ENCODE assay signal across 8 cellular contexts in genomic region chr19:57559008-57559403, GRCh38. TPM values are rescaled to one million over a fixed set of nuclear protein-coding genes. Genes with fewer than 3 reads are reported as not detected.
DNase-seq lines count a peak whose midpoint lies in the region; ATAC-seq, FAIRE-seq and TF ChIP-seq lines count a peak whose summit lies in the region.

No MANE protein-coding gene starts in this region.

- RAD21 ChIA-PET in GM12878 (lab: Charles Lee; ENCODE audit: unreplicated experiment), result no interaction called here

- H3K36me3 ChIP-seq in CD4-positive, alpha-beta memory T cell (ENCODE audit: insufficient read depth, low read length), result peaks cover 23% of the 10 kb centered on the region
- peaks cover 0 to 2% of the 10 kb centered on the region in 2 experiments; a peak in 2 of 4 replicates for H3K36me3 ChIP-seq in GM12878 (ENCODE audit: control insufficient read depth in 2 of 2, insufficient read depth in 2 of 2, low read length in 1 of 2)

- TF ChIP-seq POLR2A in NB4 (IDR thresholded peaks at IDR 0.05; ENCODE audit: extremely low read depth, insufficient read length) (no peak), GM12878 (IDR thresholded peaks at IDR 0.05; ENCODE audit: low read depth, low read length) (no peak)

- H3K27ac Mint-ChIP-seq in CD4-positive, alpha-beta memory T cell, result peak overlapping the region; percentile 70 to 96 (median 93)

- H3K27me3 Mint-ChIP-seq in CD4-positive, alpha-beta memory T cell, result peaks cover 0 to 1% of the 10 kb centered on the region in 2 donors

- peaks cover 22% of the 10 kb centered on the region for H3K4me1 ChIP-seq in CD4-positive, alpha-beta memory T cell (ENCODE audit: insufficient read depth, low read length)
- H3K4me1 ChIP-seq in GM12878 (ENCODE audit: control insufficient read depth, insufficient read depth, low read length), result no peaks in the 10 kb centered on the region

- intact Hi-C loops in CD4-positive, alpha-beta memory T cell (cut with micrococcal nuclease), result loop anchor here (1.0 kb wide), 5 partner anchors 20 to 124 kb away; partner anchors contain the start of genes ZNF419, ZNF549, ZNF749 and ZNF773
- intact Hi-C loops in GM12878 (cut with micrococcal nuclease; ENCODE audit: unreplicated experiment), result no loop called here

- TF ChIP-seq CTCF in NB4 (IDR thresholded peaks at IDR 0.05; ENCODE audit: low read depth, low read length), result no peak
- no peak for TF ChIP-seq CTCF in GM12878 (IDR thresholded peaks at IDR 0.05 in 2 of 3, conservative IDR thresholded peaks at IDR 0.05 in 1 of 3; ENCODE audit: control insufficient read depth in 2 of 3, extremely low read depth in 1 of 3, insufficient read depth in 1 of 3, low read depth in 3 of 3, low read length in 3 of 3)

- peak overlapping the region; percentile 88 for H2AFZ ChIP-seq in GM12878 (ENCODE audit: control insufficient read depth, low read depth, low read length)

- CTCF ChIA-PET in CD4-positive, alpha-beta memory T cell (lab: Charles Lee; ENCODE audit: partially characterized antibody), result no interaction called here
- CTCF ChIA-PET in GM12878 (lab: Yijun Ruan, JAX), result no interaction called here

- POLR2A ChIA-PET in CD4-positive, alpha-beta memory T cell (lab: Charles Lee; ENCODE audit: partially characterized antibody), result interaction anchor here (1.8 to 1.9 kb wide), 2 partner anchors 13 to 32 kb away, joined by 4 to 5 read pairs; partner anchors contain the start of gene ZNF549
- POLR2A ChIA-PET in GM12878 (lab: Charles Lee), result no interaction called here

- peak overlapping the region; percentile 44 to 84 for H3K4me3 ChIP-seq in CD4-positive, alpha-beta memory T cell (ENCODE audit: low read length in 2 of 2)
- H3K4me3 ChIP-seq in NB4 (ENCODE audit: low read depth, low read length), result peak overlapping the region; percentile 71
- peak overlapping the region; percentile 83 for H3K4me3 ChIP-seq in GM12878

- TF ChIP-seq EP300 in GM12878 (IDR thresholded peaks at IDR 0.05; ENCODE audit: borderline replicate concordance in 1 of 2, control insufficient read depth in 1 of 2, low read depth in 2 of 2, low read length in 2 of 2), result no peak

- in situ Hi-C loops in GM12878 (cut with MboI), result no loop called here

- peaks cover 12% of the 10 kb centered on the region for H3K79me2 ChIP-seq in GM12878 (ENCODE audit: control insufficient read depth, insufficient read depth, low read length)

- peak in 4 of 5 donors; percentile 3 to 27 (median 9) for DNase-seq in CD4-positive, alpha-beta memory T cell
- peak; percentile 52 for DNase-seq in NB4 (ENCODE audit: low read depth)
- DNase-seq in GM12878 (ENCODE audit: low read depth, low spot score), result no peak
- peak; percentile 71 for DNase-seq in iPS-NIHi11 (ENCODE audit: low spot score)
- peak; percentile 8 for DNase-seq in stimulated activated CD4-positive, alpha-beta T cell treated with anti-CD3 and anti-CD28 coated beads, Interleukin-12 subunit alpha, Interleukin-12 subunit beta, amount 100 ng/mL, for 4 hours
- DNase-seq in NCI-H187 (lab: John Stamatoyannopoulos, UW), result no peak

- H3K4me3 Mint-ChIP-seq in CD4-positive, alpha-beta memory T cell, result peak overlapping the region; percentile 91 to 99 (median 98)

- peak overlapping the region; percentile 86 for H3K4me2 ChIP-seq in GM12878 (ENCODE audit: control insufficient read depth, insufficient read depth)

- no peaks in the 10 kb centered on the region for H3K9me3 ChIP-seq in CD4-positive, alpha-beta memory T cell (ENCODE audit: control insufficient read depth in 1 of 2, low read length in 2 of 2)
- peaks cover 8% of the 10 kb centered on the region; the same call in 2 of the 3 replicates for H3K9me3 ChIP-seq in GM12878 (replicated peaks; ENCODE audit: control insufficient read depth, insufficient read depth, low read length)

- peak overlapping the region; percentile 83 for H3K9ac ChIP-seq in GM12878 (ENCODE audit: control insufficient read depth, insufficient read depth, low read length)

- ATAC-seq in GM19351 (IDR thresholded peaks at IDR 0.05; ENCODE audit: unreplicated experiment), result peak; percentile 11
- ATAC-seq in GM12878, result peak; percentile 72
- ATAC-seq in GM21528 (IDR thresholded peaks at IDR 0.05; ENCODE audit: low FRiP score, unreplicated experiment), result no peak

- peaks cover 20 to 47% (median 29%) of the 10 kb centered on the region in 4 donors for H3K4me1 Mint-ChIP-seq in CD4-positive, alpha-beta memory T cell

- peaks cover 55 to 56% of the 10 kb centered on the region in 2 donors for H3K36me3 Mint-ChIP-seq in CD4-positive, alpha-beta memory T cell

- TF ChIP-seq RAD21 in GM12878 (IDR thresholded peaks at IDR 0.05; ENCODE audit: insufficient read depth, low read depth, low read length), result no peak

- H4K20me1 ChIP-seq in GM12878 (ENCODE audit: control insufficient read depth, insufficient read depth), result no peaks in the 10 kb centered on the region

- SMC1A ChIA-PET in GM12878 (lab: Charles Lee; ENCODE audit: uncharacterized antibody, unreplicated experiment), result no interaction called here

- H3K27me3 ChIP-seq in CD4-positive, alpha-beta memory T cell (ENCODE audit: insufficient read depth, low read length), result no peaks in the 10 kb centered on the region
- no peaks in the 10 kb centered on the region for H3K27me3 ChIP-seq in GM12878 (replicated peaks in 1 of 2; ENCODE audit: control insufficient read depth in 2 of 2, insufficient read depth in 2 of 2, low read length in 1 of 2)

- 4% methylated on average over 20 of the region's 22 CpGs for WGBS in GM12878 (ENCODE audit: insufficient coverage, insufficient replicate concordance, low lambda C conversion rate, missing lambda C conversion rate)

- H3K9me3 Mint-ChIP-seq in CD4-positive, alpha-beta memory T cell, result peaks cover 2 to 54% (median 43%) of the 10 kb centered on the region in 8 donors

- H3K27ac ChIP-seq in CD4-positive, alpha-beta memory T cell (ENCODE audit: low read depth, low read length), result peak overlapping the region; percentile 63
- peak overlapping the region; percentile 70 for H3K27ac ChIP-seq in GM12878 (ENCODE audit: control insufficient read depth, insufficient read depth)

- BruUV-seq in GM12878 (replicated peaks; lab: Mats Ljungman, UMichigan), result no TSS peak

- no peak for FAIRE-seq in GM12878 (lab: Jason Lieb, UNC)

RNA-seq across cellular contexts. Expression of gene ZNF550, which starts 0.7 kb away (rescaled TPM):
- 10 to 100 TPM; 37.0 to 37.8 TPM for total RNA-seq in CD4-positive, alpha-beta memory T cell
- 1 to 10 TPM; 5.4 to 9.8 TPM for polyA plus RNA-seq in CD4-positive, alpha-beta memory T cell
- total RNA-seq in GM12878 (2013; cell fraction: nucleolus; rRNA removed), result 40.3 and 48.5 TPM in 2 replicates
- total RNA-seq in GM12878 (2014; rRNA removed) (7.6 and 8.0 TPM in 2 replicates), GM12878 (2014; rRNA removed; fragmentation: Illumina TruSeq; extraction: Trizol) (7.2 and 7.6 TPM in 2 replicates), GM12878 (2021) (7.1 and 9.0 TPM in 2 replicates)
- 3.9 TPM for polyA plus RNA-seq in GM12878 (2011; ENCODE audit: low read depth)
- polyA plus RNA-seq in GM12878 (2011; rRNA removed) (14.0 and 18.5 TPM in 2 replicates), GM12878 (2014; fragmentation: Illumina TruSeq; extraction: Trizol) (7.9 and 10.9 TPM in 2 replicates), GM12878 (2014; fragmentation: Nextera tagmentation; extraction: Ambion mirVana) (1 to 10 TPM; 2.6 to 3.6 TPM), GM12878 (2014; rRNA removed) (7.2 and 8.6 TPM in 2 replicates), GM12878 (2016; fragmentation: Nextera tagmentation; extraction: Ambion mirVana) (1 to 10 TPM; 4.5 to 4.9 TPM)
- 8.9 and 10.4 TPM in 2 replicates for polyA plus RNA-seq in GM12878 (2011; cell fraction: cytosol; rRNA removed)
- polyA plus RNA-seq in GM12878 (2011; cell fraction: nucleus; rRNA removed), result 12.5 and 15.2 TPM in 2 replicates
- 6.7 and 8.5 TPM in 2 replicates for polyA plus RNA-seq in GM12878 (2012)
- 17.8 and 17.9 TPM in 2 replicates for polyA minus RNA-seq in GM12878 (2011; rRNA and poly(A)+ RNA removed)
- polyA minus RNA-seq in GM12878 (2011; cell fraction: cytosol; rRNA and poly(A)+ RNA removed), result 3.2 and 4.9 TPM in 2 replicates
- polyA minus RNA-seq in GM12878 (2011; cell fraction: nucleus; rRNA and poly(A)+ RNA removed), result 15.0 and 18.8 TPM in 2 replicates

RNA-seq across cellular contexts. Expression of gene ZNF416, which starts 19.7 kb away (rescaled TPM):
- 10 to 100 TPM; 12.0 to 13.9 TPM for total RNA-seq in CD4-positive, alpha-beta memory T cell
- polyA plus RNA-seq in CD4-positive, alpha-beta memory T cell, result 1 to 10 TPM; 4.6 to 8.4 TPM
- total RNA-seq in GM12878 (2013; cell fraction: nucleolus; rRNA removed), result 14.0 and 15.4 TPM in 2 replicates
- total RNA-seq in GM12878 (2014; rRNA removed) (5.2 and 5.4 TPM in 2 replicates), GM12878 (2014; rRNA removed; fragmentation: Illumina TruSeq; extraction: Trizol) (5.1 and 5.3 TPM in 2 replicates), GM12878 (2021) (5.3 TPM in 2 replicates)
- polyA plus RNA-seq in GM12878 (2011; ENCODE audit: low read depth), result 4.6 TPM
- polyA plus RNA-seq in GM12878 (2011; rRNA removed) (3.9 TPM in 2 replicates), GM12878 (2014; fragmentation: Illumina TruSeq; extraction: Trizol) (4.1 and 5.4 TPM in 2 replicates), GM12878 (2014; fragmentation: Nextera tagmentation; extraction: Ambion mirVana) (1 to 10 TPM; 1.2 to 1.6 TPM), GM12878 (2014; rRNA removed) (3.2 and 3.9 TPM in 2 replicates), GM12878 (2016; fragmentation: Nextera tagmentation; extraction: Ambion mirVana) (1 to 10 TPM; 4.4 to 5.1 TPM)
- polyA plus RNA-seq in GM12878 (2011; cell fraction: cytosol; rRNA removed), result 3.1 and 3.5 TPM in 2 replicates
- 4.2 and 5.3 TPM in 2 replicates for polyA plus RNA-seq in GM12878 (2011; cell fraction: nucleus; rRNA removed)
- 2.8 and 3.4 TPM in 2 replicates for polyA plus RNA-seq in GM12878 (2012)
- polyA minus RNA-seq in GM12878 (2011; rRNA and poly(A)+ RNA removed), result 8.6 and 12.4 TPM in 2 replicates
- polyA minus RNA-seq in GM12878 (2011; cell fraction: cytosol; rRNA and poly(A)+ RNA removed), result 1.7 and 2.8 TPM in 2 replicates
- 10.0 TPM in 2 replicates for polyA minus RNA-seq in GM12878 (2011; cell fraction: nucleus; rRNA and poly(A)+ RNA removed)

RNA-seq across cellular contexts. Expression of gene ZIK1, which starts 24.9 kb away (rescaled TPM):
- total RNA-seq in CD4-positive, alpha-beta memory T cell, result 10 to 100 TPM; 11.1 to 11.3 TPM
- polyA plus RNA-seq in CD4-positive, alpha-beta memory T cell, result 1 to 10 TPM; 6.9 to 8.3 TPM
- total RNA-seq in GM12878 (2013; cell fraction: nucleolus; rRNA removed), result 6.4 and 8.4 TPM in 2 replicates
- total RNA-seq in GM12878 (2014; rRNA removed), result 3.5 and 4.6 TPM in 2 replicates
- 3.9 and 4.7 TPM in 2 replicates for total RNA-seq in GM12878 (2014; rRNA removed; fragmentation: Illumina TruSeq; extraction: Trizol)
- total RNA-seq in GM12878 (2021), result 3.3 and 3.5 TPM in 2 replicates
- 3.0 TPM for polyA plus RNA-seq in GM12878 (2011; ENCODE audit: low read depth)
- 2.4 and 3.1 TPM in 2 replicates for polyA plus RNA-seq in GM12878 (2011; rRNA removed)
- 1.6 and 2.3 TPM in 2 replicates for polyA plus RNA-seq in GM12878 (2011; cell fraction: cytosol; rRNA removed)
- 2.5 and 3.2 TPM in 2 replicates for polyA plus RNA-seq in GM12878 (2011; cell fraction: nucleus; rRNA removed)
- 2.5 and 2.7 TPM in 2 replicates for polyA plus RNA-seq in GM12878 (2012)
- polyA plus RNA-seq in GM12878 (2014; fragmentation: Illumina TruSeq; extraction: Trizol), result 2.8 and 3.5 TPM in 2 replicates
- 1 to 10 TPM in 1 of 2 experiments, under 1 TPM in 1; 0.45 to 1.1 TPM for polyA plus RNA-seq in GM12878 (2014; fragmentation: Nextera tagmentation; extraction: Ambion mirVana)
- polyA plus RNA-seq in GM12878 (2014; rRNA removed), result 2.3 TPM in 2 replicates
- 1 to 10 TPM; 2.5 to 3.3 TPM for polyA plus RNA-seq in GM12878 (2016; fragmentation: Nextera tagmentation; extraction: Ambion mirVana)
- 4.0 and 4.2 TPM in 2 replicates for polyA minus RNA-seq in GM12878 (2011; rRNA and poly(A)+ RNA removed)
- 0.53 and 2.9 TPM in 2 replicates for polyA minus RNA-seq in GM12878 (2011; cell fraction: cytosol; rRNA and poly(A)+ RNA removed)
- polyA minus RNA-seq in GM12878 (2011; cell fraction: nucleus; rRNA and poly(A)+ RNA removed), result 3.6 and 6.4 TPM in 2 replicates

RNA-seq across cellular contexts. Expression of gene ZNF549, which starts 31.9 kb away (rescaled TPM):
- total RNA-seq in CD4-positive, alpha-beta memory T cell, result 10 to 100 TPM; 20.5 to 21.8 TPM
- polyA plus RNA-seq in CD4-positive, alpha-beta memory T cell, result 1 to 10 TPM; 8.0 to 9.0 TPM
- total RNA-seq in GM12878 (2013; cell fraction: nucleolus; rRNA removed), result 33.0 and 33.6 TPM in 2 replicates
- total RNA-seq in GM12878 (2014; rRNA removed) (2.4 and 2.5 TPM in 2 replicates), GM12878 (2014; rRNA removed; fragmentation: Illumina TruSeq; extraction: Trizol) (2.5 and 2.9 TPM in 2 replicates), GM12878 (2021) (1.8 and 2.2 TPM in 2 replicates)
- polyA plus RNA-seq in GM12878 (2011; ENCODE audit: low read depth), result 2.2 TPM
- polyA plus RNA-seq in GM12878 (2011; rRNA removed) (4.0 and 5.7 TPM in 2 replicates), GM12878 (2014; fragmentation: Illumina TruSeq; extraction: Trizol) (2.8 and 3.0 TPM in 2 replicates), GM12878 (2014; fragmentation: Nextera tagmentation; extraction: Ambion mirVana) (1 to 10 TPM in 1 of 2 experiments, under 1 TPM in 1; 0.73 to 1.1 TPM), GM12878 (2014; rRNA removed) (1.8 and 2.0 TPM in 2 replicates), GM12878 (2016; fragmentation: Nextera tagmentation; extraction: Ambion mirVana) (1 to 10 TPM; 2.3 to 2.4 TPM)
- 2.2 and 2.3 TPM in 2 replicates for polyA plus RNA-seq in GM12878 (2011; cell fraction: cytosol; rRNA removed)
- 3.1 and 4.2 TPM in 2 replicates for polyA plus RNA-seq in GM12878 (2011; cell fraction: nucleus; rRNA removed)
- polyA plus RNA-seq in GM12878 (2012), result 2.5 and 2.7 TPM in 2 replicates
- 5.3 and 7.3 TPM in 2 replicates for polyA minus RNA-seq in GM12878 (2011; rRNA and poly(A)+ RNA removed)
- 1.1 and 1.4 TPM in 2 replicates for polyA minus RNA-seq in GM12878 (2011; cell fraction: cytosol; rRNA and poly(A)+ RNA removed)
- 3.1 and 6.0 TPM in 2 replicates for polyA minus RNA-seq in GM12878 (2011; cell fraction: nucleus; rRNA and poly(A)+ RNA removed)

RNA-seq across cellular contexts. Expression of gene ZNF530, which starts 40.7 kb away (rescaled TPM):
- total RNA-seq in CD4-positive, alpha-beta memory T cell, result 10 to 100 TPM in 1 of 2 experiments, 1 to 10 TPM in 1; 9.9 to 10.9 TPM
- polyA plus RNA-seq in CD4-positive, alpha-beta memory T cell, result 1 to 10 TPM; 6.8 to 9.8 TPM
- 6.8 and 7.1 TPM in 2 replicates for total RNA-seq in GM12878 (2013; cell fraction: nucleolus; rRNA removed)
- 9.3 and 9.9 TPM in 2 replicates for total RNA-seq in GM12878 (2014; rRNA removed)
- total RNA-seq in GM12878 (2014; rRNA removed; fragmentation: Illumina TruSeq; extraction: Trizol), result 6.0 and 6.7 TPM in 2 replicates
- total RNA-seq in GM12878 (2021), result 6.4 and 7.5 TPM in 2 replicates
- polyA plus RNA-seq in GM12878 (2011; ENCODE audit: low read depth), result 2.6 TPM
- 3.7 and 3.9 TPM in 2 replicates for polyA plus RNA-seq in GM12878 (2011; rRNA removed)
- polyA plus RNA-seq in GM12878 (2011; cell fraction: cytosol; rRNA removed), result 3.7 and 4.0 TPM in 2 replicates
- polyA plus RNA-seq in GM12878 (2011; cell fraction: nucleus; rRNA removed), result 4.4 and 6.1 TPM in 2 replicates
- polyA plus RNA-seq in GM12878 (2012), result 4.6 and 5.9 TPM in 2 replicates
- 5.5 and 6.9 TPM in 2 replicates for polyA plus RNA-seq in GM12878 (2014; fragmentation: Illumina TruSeq; extraction: Trizol)
- polyA plus RNA-seq in GM12878 (2014; fragmentation: Nextera tagmentation; extraction: Ambion mirVana), result 1 to 10 TPM; 1.9 to 2.1 TPM
- polyA plus RNA-seq in GM12878 (2014; rRNA removed), result 8.8 and 12.9 TPM in 2 replicates
- 1 to 10 TPM; 6.5 to 8.3 TPM for polyA plus RNA-seq in GM12878 (2016; fragmentation: Nextera tagmentation; extraction: Ambion mirVana)
- polyA minus RNA-seq in GM12878 (2011; rRNA and poly(A)+ RNA removed), result 4.0 TPM in 2 replicates
- 1.3 and 2.0 TPM in 2 replicates for polyA minus RNA-seq in GM12878 (2011; cell fraction: cytosol; rRNA and poly(A)+ RNA removed)
- polyA minus RNA-seq in GM12878 (2011; cell fraction: nucleus; rRNA and poly(A)+ RNA removed), result 8.0 and 11.2 TPM in 2 replicates

Comparison
In these comparisons a context has a peak if more than half of its experiments do, and no peak if none do; other contexts are left out.
1. DNase-seq: peak in CD4-positive, alpha-beta memory T cell (4 of 5), NB4 (single experiment), iPS-NIHi11 (single experiment) and stimulated activated CD4-positive, alpha-beta T cell treated with anti-CD3 and anti-CD28 coated beads, Interleukin-12 subunit alpha, Interleukin-12 subunit beta, amount 100 ng/mL, for 4 hours (single experiment); none in GM12878 (single experiment) and NCI-H187 (0 of 2).
2. Peak in every context shown above with its lines, with median percentiles within 50 percentile points of each other: H3K4me3 ChIP-seq.